Comparison of ENCODE assay signal across 23 cellular contexts in genomic region chr15:58752716-58753115, GRCh38.
"Had no signal": no experiment of that assay in that cellular context is flagged by ENCODE, and none has a peak within 500 bp of the region (broad histone marks: within the 10 kb centered on the region; RNA-seq: fewer than 3 reads in every experiment).

No MANE protein-coding gene starts in this region.

- H3K36me3 Mint-ChIP-seq: natural killer cell treated with Interleukin-12 subunit alpha and Interleukin-12 subunit beta and Interleukin-15 and Interleukin-18, amount 100 ng/mL, for 72 hours had no signal

- H3K27ac Mint-ChIP-seq: natural killer cell treated with Interleukin-12 subunit alpha and Interleukin-12 subunit beta and Interleukin-15 and Interleukin-18, amount 100 ng/mL, for 72 hours; progenitor cell of endocrine pancreas; stimulated activated naive B cell treated with anti-CD40 and anti-IgM and Interleukin-4, amounts not matched to agents 10 μg/mL and 1 μg/mL and 100 μg/mL, for 72 hours had no signal

- H3K4me1 ChIP-seq: testis had no signal

- H3K4me3 ChIP-seq: left ventricle myocardium inferior, lung, mucosa of descending colon, ovary, right atrium auricular region, right lobe of liver, smooth muscle cell, stomach, thyroid gland, transverse colon, upper lobe of left lung, vagina had no signal

- ATAC-seq: mucosa of descending colon; naive thymus-derived CD4-positive, alpha-beta T cell; natural killer cell treated with Interleukin-12 subunit alpha and Interleukin-12 subunit beta and Interleukin-15 and Interleukin-18, amount 100 ng/mL, for 72 hours; right lobe of liver; stimulated activated naive B cell treated with anti-CD40 and anti-IgM and Interleukin-4, amounts not matched to agents 10 μg/mL and 1 μg/mL and 100 μg/mL, for 72 hours; stimulated activated naive CD8-positive, alpha-beta T cell treated with anti-CD3 and anti-CD28 coated beads, Interleukin-15, Interleukin-2, amounts not matched to agents 100 U/mL and 50 U/mL, for 24 hours had no signal

- H3K36me3 ChIP-seq: left ventricle myocardium inferior, ovary, right atrium auricular region, right lobe of liver, stomach, thyroid gland, transverse colon, upper lobe of left lung, vagina had no signal

- H3K9me3 ChIP-seq: left ventricle myocardium inferior, mucosa of descending colon, ovary, right atrium auricular region, right lobe of liver, stomach, testis, thyroid gland, transverse colon, upper lobe of left lung, vagina had no signal

- H3K4me3 Mint-ChIP-seq: naive thymus-derived CD4-positive, alpha-beta T cell; natural killer cell treated with Interleukin-12 subunit alpha and Interleukin-12 subunit beta and Interleukin-15 and Interleukin-18, amount 100 ng/mL, for 72 hours; stimulated activated naive B cell treated with anti-CD40 and anti-IgM and Interleukin-4, amounts not matched to agents 10 μg/mL and 1 μg/mL and 100 μg/mL, for 72 hours had no signal

- H3K27me3 Mint-ChIP-seq: naive thymus-derived CD4-positive, alpha-beta T cell; natural killer cell treated with Interleukin-12 subunit alpha and Interleukin-12 subunit beta and Interleukin-15 and Interleukin-18, amount 100 ng/mL, for 72 hours; progenitor cell of endocrine pancreas had no signal

- DNase-seq: islet precursor cell; left ventricle myocardium inferior; midbrain; mucosa of descending colon; naive thymus-derived CD4-positive, alpha-beta T cell; ovary; right lobe of liver; stimulated activated CD4-positive, alpha-beta T cell treated with anti-CD3 and anti-CD28 coated beads, Interleukin-1b, Interleukin-23, amount 100 ng/mL, for 48 hours; stimulated activated CD4-positive, alpha-beta T cell treated with anti-CD3 and anti-CD28 coated beads, Interleukin-2, amount 100 ng/mL, for 48 hours; stimulated activated CD4-positive, alpha-beta T cell treated with anti-CD3 and anti-CD28 coated beads, Interleukin-4, amount 100 ng/mL, for 4 hours; stimulated activated naive B cell treated with anti-CD40 and anti-IgM and Interleukin-4, amounts not matched to agents 10 μg/mL and 1 μg/mL and 100 μg/mL, for 72 hours; stimulated activated naive CD8-positive, alpha-beta T cell treated with anti-CD3 and anti-CD28 coated beads, Interleukin-15, Interleukin-2, amounts not matched to agents 100 U/mL and 50 U/mL, for 24 hours; stomach; testis; thyroid gland; transverse colon had no signal

- H3K9me3 Mint-ChIP-seq: naive thymus-derived CD4-positive, alpha-beta T cell; natural killer cell treated with Interleukin-12 subunit alpha and Interleukin-12 subunit beta and Interleukin-15 and Interleukin-18, amount 100 ng/mL, for 72 hours; stimulated activated naive B cell treated with anti-CD40 and anti-IgM and Interleukin-4, amounts not matched to agents 10 μg/mL and 1 μg/mL and 100 μg/mL, for 72 hours had no signal

- H3K27ac ChIP-seq: left ventricle myocardium inferior, ovary, right atrium auricular region, right lobe of liver, stomach, testis, thyroid gland, transverse colon, upper lobe of left lung, vagina had no signal
